In the genomic region with DNA sequence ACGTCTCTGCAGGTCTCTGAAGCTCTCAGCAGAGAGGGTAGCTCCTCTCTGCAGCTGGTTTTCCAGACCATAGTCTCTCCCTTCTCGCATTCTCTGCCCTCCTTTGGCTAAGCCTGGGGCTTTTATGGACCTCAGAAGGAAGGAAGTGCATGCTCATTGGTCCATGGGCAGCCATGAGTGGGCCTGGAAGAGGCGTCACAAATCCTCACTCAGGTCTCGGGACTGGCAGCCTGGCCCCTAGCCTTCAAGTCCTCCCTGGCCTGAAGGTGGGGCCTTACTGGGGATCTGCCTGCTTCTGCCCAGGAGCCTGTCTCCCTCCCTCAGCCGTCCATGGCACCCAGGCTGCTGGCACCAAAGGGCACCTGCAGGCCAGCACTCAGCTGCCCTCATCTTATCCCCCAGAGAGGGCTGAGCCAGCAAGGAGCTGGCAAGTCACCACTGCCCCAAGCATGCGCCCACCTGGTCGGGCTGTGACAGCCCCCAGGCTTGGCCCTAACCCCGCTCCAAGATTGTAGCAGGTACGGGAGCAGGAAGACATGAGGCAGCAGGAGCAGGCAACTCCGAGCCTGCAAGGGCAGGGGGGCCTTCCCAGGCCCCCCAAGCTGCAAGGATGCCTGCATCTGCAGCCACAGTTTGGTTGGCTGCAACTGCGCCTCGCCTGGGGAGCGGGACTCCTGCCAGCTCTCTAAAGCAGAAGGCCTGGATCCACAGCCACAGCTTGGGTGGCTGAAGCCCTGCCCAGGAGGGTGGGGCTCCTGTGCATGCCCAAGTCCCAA, we compare ENCODE assay signal across 19 cellular contexts. TPM values are rescaled to one million over a fixed set of nuclear protein-coding genes. Genes with fewer than 3 reads are reported as not detected.
"Had no signal": no experiment of that assay in that cellular context is flagged by ENCODE, and none has a peak within 500 bp of the region (broad histone marks: within the 10 kb centered on the region; RNA-seq: fewer than 3 reads in every experiment).

No MANE protein-coding gene starts in this region.

- H3K36me3 Mint-ChIP-seq: activated naive CD4-positive, alpha-beta T cell treated with anti-CD3 and anti-CD28 coated beads, Interleukin-2, amount 50 U/mL, for 72 hours; brain; naive thymus-derived CD4-positive, alpha-beta T cell had no signal

- H3K9me3 ChIP-seq: heart left ventricle, mucosa of descending colon, suprapubic skin had no signal

- H3K4me3 ChIP-seq: heart left ventricle, mucosa of descending colon, smooth muscle cell, suprapubic skin had no signal

- H3K4me3 Mint-ChIP-seq: activated CD4-positive, alpha-beta memory T cell treated with anti-CD3 and anti-CD28 coated beads, Interleukin-2, amount 10 ng/mL, durations not matched to agents 7 days and 5 days; activated T-cell treated with anti-CD3 and anti-CD28 coated beads, Interleukin-2, amount 50 U/mL, for 24 hours; brain; naive thymus-derived CD4-positive, alpha-beta T cell; stimulated activated naive CD8-positive, alpha-beta T cell treated with anti-CD3 and anti-CD28 coated beads, Interleukin-15, Interleukin-2, amounts not matched to agents 100 ng/mL and 50 ng/mL, for 24 hours had no signal

- DNase-seq: activated CD4-positive, alpha-beta memory T cell treated with anti-CD3 and anti-CD28 coated beads, Interleukin-2, amount 10 ng/mL, durations not matched to agents 7 days and 5 days; activated CD4-positive, alpha-beta T cell treated with anti-CD3 and anti-CD28 coated beads for 4 hours; activated effector memory CD4-positive, alpha-beta T cell treated with anti-CD3 and anti-CD28 coated beads, Interleukin-2, amount 50 U/mL, for 16 hours; activated T-cell treated with anti-CD3 and anti-CD28 coated beads, Interleukin-2, amount 50 U/mL, for 24 hours; cortex of kidney; effector CD4-positive, alpha-beta T cell; heart left ventricle; mucosa of descending colon; naive thymus-derived CD4-positive, alpha-beta T cell; stimulated activated CD4-positive, alpha-beta T cell treated with anti-CD3 and anti-CD28 coated beads, Interleukin-4, amount 100 ng/mL, for 4 hours; stimulated activated CD8-positive, alpha-beta memory T cell treated with anti-CD3 and anti-CD28 coated beads, Interleukin-4, amount 100 ng/mL, for 48 hours; T-helper 2 cell had no signal

- H3K36me3 ChIP-seq: heart left ventricle, suprapubic skin had no signal

- H3K27ac Mint-ChIP-seq: activated CD4-positive, alpha-beta memory T cell treated with anti-CD3 and anti-CD28 coated beads, Interleukin-2, amount 10 ng/mL, durations not matched to agents 7 days and 5 days; activated naive CD4-positive, alpha-beta T cell treated with anti-CD3 and anti-CD28 coated beads, Interleukin-2, amount 50 U/mL, for 72 hours; activated T-cell treated with anti-CD3 and anti-CD28 coated beads, Interleukin-2, amount 50 U/mL, for 24 hours; brain; naive thymus-derived CD4-positive, alpha-beta T cell; stimulated activated naive CD8-positive, alpha-beta T cell treated with anti-CD3 and anti-CD28 coated beads, Interleukin-15, Interleukin-2, amounts not matched to agents 100 ng/mL and 50 ng/mL, for 24 hours had no signal

- FAIRE-seq: frontal cortex, islet of Langerhans had no signal

- H3K27ac ChIP-seq: heart left ventricle, suprapubic skin had no signal

- H3K27me3 ChIP-seq: heart left ventricle had no signal

- H3K9me3 Mint-ChIP-seq: activated CD4-positive, alpha-beta memory T cell treated with anti-CD3 and anti-CD28 coated beads, Interleukin-2, amount 10 ng/mL, durations not matched to agents 7 days and 5 days; activated T-cell treated with anti-CD3 and anti-CD28 coated beads, Interleukin-2, amount 50 U/mL, for 24 hours; brain had no signal

- H3K4me1 ChIP-seq: heart left ventricle, suprapubic skin had no signal

- H3K4me1 Mint-ChIP-seq: activated CD4-positive, alpha-beta memory T cell treated with anti-CD3 and anti-CD28 coated beads, Interleukin-2, amount 10 ng/mL, durations not matched to agents 7 days and 5 days; brain; naive thymus-derived CD4-positive, alpha-beta T cell had no signal

- ATAC-seq: activated naive CD4-positive, alpha-beta T cell treated with anti-CD3 and anti-CD28 coated beads, Interleukin-2, amount 50 U/mL, for 72 hours; mucosa of descending colon; naive thymus-derived CD4-positive, alpha-beta T cell had no signal

RNA-seq across cellular contexts. Expression of gene GHSR, which starts 37.4 kb away (rescaled TPM):
- total RNA-seq: activated CD4-positive, alpha-beta memory T cell treated with anti-CD3 and anti-CD28 coated beads, Interleukin-2, amount 10 ng/mL, durations not matched to agents 7 days and 5 days; activated naive CD4-positive, alpha-beta T cell treated with anti-CD3 and anti-CD28 coated beads, Interleukin-2, amount 50 U/mL, for 72 hours; heart left ventricle; mucosa of descending colon; naive thymus-derived CD4-positive, alpha-beta T cell; smooth muscle cell; suprapubic skin had no signal
- polyA plus RNA-seq: heart left ventricle; naive thymus-derived CD4-positive, alpha-beta T cell; smooth muscle cell had no signal
